28 cellular contexts compared by ENCODE assay signal in genomic region chr4:36038521-36038920, GRCh38.
"Had no signal": no experiment of that assay in that cellular context is flagged by ENCODE, and none has a peak within 500 bp of the region (broad histone marks: within the 10 kb centered on the region; RNA-seq: fewer than 3 reads in every experiment).

No MANE protein-coding gene starts in this region.

- H3K4me3 ChIP-seq: neural progenitor cell, ovary, psoas muscle, right lobe of liver, sigmoid colon, stomach, suprapubic skin, testis, tibial artery, transverse colon, upper lobe of right lung, uterus had no signal

- H3K27me3 Mint-ChIP-seq: natural killer cell treated with Interleukin-12 subunit alpha and Interleukin-12 subunit beta and Interleukin-15 and Interleukin-18, amount 100 ng/mL, for 72 hours; progenitor cell of endocrine pancreas; stimulated activated naive B cell treated with anti-CD40 and anti-IgM and Interleukin-4, amounts not matched to agents 10 μg/mL and 1 μg/mL and 100 μg/mL, for 72 hours; stimulated activated naive CD8-positive, alpha-beta T cell treated with anti-CD3 and anti-CD28 coated beads, Interleukin-15, Interleukin-2, amounts not matched to agents 100 ng/mL and 50 ng/mL, for 24 hours; type B pancreatic cell had no signal

- ATAC-seq: naive thymus-derived CD8-positive, alpha-beta T cell; natural killer cell treated with Interleukin-12 subunit alpha and Interleukin-12 subunit beta and Interleukin-15 and Interleukin-18, amount 100 ng/mL, for 72 hours; psoas muscle; right cardiac atrium; right lobe of liver; stimulated activated effector memory CD8-positive, alpha-beta T cell treated with anti-CD3 and anti-CD28 coated beads, Interleukin-12 subunit alpha, Interleukin-12 subunit beta, amount 100 ng/mL, for 72 hours; stimulated activated naive B cell treated with anti-CD40 and anti-IgM and Interleukin-4, amounts not matched to agents 10 μg/mL and 1 μg/mL and 100 μg/mL, for 72 hours; upper lobe of right lung had no signal

- DNase-seq: naive thymus-derived CD8-positive, alpha-beta T cell; occipital lobe; ovary; psoas muscle; right cardiac atrium; right lobe of liver; sigmoid colon; small intestine; stimulated activated CD4-positive, alpha-beta T cell treated with anti-CD3 and anti-CD28 coated beads, Interleukin-15, amount 100 ng/mL, for 24 hours; stimulated activated CD4-positive, alpha-beta T cell treated with anti-CD3 and anti-CD28 coated beads, Interleukin-2, amount 100 ng/mL, for 24 hours; stimulated activated CD4-positive, alpha-beta T cell treated with anti-CD3 and anti-CD28 coated beads, Interleukin-2, amount 100 ng/mL, for 48 hours; stimulated activated CD4-positive, alpha-beta T cell treated with anti-CD3 and anti-CD28 coated beads, Interleukin-4, amount 100 ng/mL, for 24 hours; stimulated activated naive B cell treated with anti-CD40 and anti-IgM and Interleukin-4, amounts not matched to agents 10 μg/mL and 1 μg/mL and 100 μg/mL, for 72 hours; stimulated activated naive CD4-positive, alpha-beta T cell treated with Interleukin-2 at 50 U/mL for 16 hours; stomach; testis; tibial artery; transverse colon; upper lobe of right lung; uterus had no signal

- H3K36me3 ChIP-seq: neural progenitor cell, ovary, right lobe of liver, sigmoid colon, stomach, suprapubic skin, tibial artery, transverse colon, upper lobe of right lung, uterus had no signal

- H3K4me3 Mint-ChIP-seq: naive thymus-derived CD8-positive, alpha-beta T cell; natural killer cell treated with Interleukin-12 subunit alpha and Interleukin-12 subunit beta and Interleukin-15 and Interleukin-18, amount 100 ng/mL, for 72 hours; neural progenitor cell; stimulated activated effector memory CD8-positive, alpha-beta T cell treated with anti-CD3 and anti-CD28 coated beads, Interleukin-12 subunit alpha, Interleukin-12 subunit beta, amount 100 ng/mL, for 72 hours; stimulated activated naive B cell treated with anti-CD40 and anti-IgM and Interleukin-4, amounts not matched to agents 10 μg/mL and 1 μg/mL and 100 μg/mL, for 72 hours; stimulated activated naive CD8-positive, alpha-beta T cell treated with anti-CD3 and anti-CD28 coated beads, Interleukin-15, Interleukin-2, amounts not matched to agents 100 ng/mL and 50 ng/mL, for 24 hours; type B pancreatic cell had no signal

- H3K36me3 Mint-ChIP-seq: neural progenitor cell; stimulated activated effector memory CD8-positive, alpha-beta T cell treated with anti-CD3 and anti-CD28 coated beads, Interleukin-12 subunit alpha, Interleukin-12 subunit beta, amount 100 ng/mL, for 72 hours; type B pancreatic cell had no signal

- H3K9me3 ChIP-seq: ovary, psoas muscle, right lobe of liver, sigmoid colon, stomach, suprapubic skin, testis, tibial artery, transverse colon, upper lobe of right lung, uterus had no signal

- H3K9me3 Mint-ChIP-seq: natural killer cell treated with Interleukin-12 subunit alpha and Interleukin-12 subunit beta and Interleukin-15 and Interleukin-18, amount 100 ng/mL, for 72 hours; neural progenitor cell; stimulated activated effector memory CD8-positive, alpha-beta T cell treated with anti-CD3 and anti-CD28 coated beads, Interleukin-12 subunit alpha, Interleukin-12 subunit beta, amount 100 ng/mL, for 72 hours; type B pancreatic cell had no signal

- H3K27ac ChIP-seq: neural progenitor cell, ovary, parathyroid adenoma, psoas muscle, sigmoid colon, stomach, suprapubic skin, testis, tibial artery, upper lobe of right lung, uterus had no signal

- H3K27me3 ChIP-seq: neural progenitor cell, ovary, right lobe of liver, sigmoid colon, stomach, suprapubic skin, testis, tibial artery, transverse colon, upper lobe of right lung, uterus had no signal

- H3K27ac Mint-ChIP-seq: naive thymus-derived CD8-positive, alpha-beta T cell; natural killer cell treated with Interleukin-12 subunit alpha and Interleukin-12 subunit beta and Interleukin-15 and Interleukin-18, amount 100 ng/mL, for 72 hours; neural progenitor cell; progenitor cell of endocrine pancreas; stimulated activated effector memory CD8-positive, alpha-beta T cell treated with anti-CD3 and anti-CD28 coated beads, Interleukin-12 subunit alpha, Interleukin-12 subunit beta, amount 100 ng/mL, for 72 hours; stimulated activated naive B cell treated with anti-CD40 and anti-IgM and Interleukin-4, amounts not matched to agents 10 μg/mL and 1 μg/mL and 100 μg/mL, for 72 hours; stimulated activated naive CD8-positive, alpha-beta T cell treated with anti-CD3 and anti-CD28 coated beads, Interleukin-15, Interleukin-2, amounts not matched to agents 100 ng/mL and 50 ng/mL, for 24 hours; type B pancreatic cell had no signal

- H3K4me1 Mint-ChIP-seq: neural progenitor cell; stimulated activated effector memory CD8-positive, alpha-beta T cell treated with anti-CD3 and anti-CD28 coated beads, Interleukin-12 subunit alpha, Interleukin-12 subunit beta, amount 100 ng/mL, for 72 hours; stimulated activated naive B cell treated with anti-CD40 and anti-IgM and Interleukin-4, amounts not matched to agents 10 μg/mL and 1 μg/mL and 100 μg/mL, for 72 hours had no signal

- H3K4me1 ChIP-seq: neural progenitor cell, parathyroid adenoma, psoas muscle, sigmoid colon, stomach, suprapubic skin, testis, tibial artery, upper lobe of right lung, uterus had no signal
